Comparison of ENCODE assay signal across 8 cellular contexts in genomic region chr2:3558205-3559014, GRCh38. TPM values are rescaled to one million over a fixed set of nuclear protein-coding genes. Genes with fewer than 3 reads are reported as not detected.
DNase-seq lines count a peak whose midpoint lies in the region; ATAC-seq lines count a peak whose summit lies in the region.

RNASEH1 (minus strand) TSS chr2:3558333; CDS start chr2:3558260, 73 bp downstream.

- peak within 1 kb of the TSS; percentile 53 for H3K9ac ChIP-seq in rectal smooth muscle tissue (ENCODE audit: low read length)

- H3K27me3 ChIP-seq in rectal smooth muscle tissue (ENCODE audit: control insufficient read depth, insufficient read depth, low read length) (no peaks in the 10 kb centered on the region), aorta (ENCODE audit: control insufficient read depth in 1 of 2, insufficient read depth in 2 of 2, low read length in 1 of 2) (no peaks in the 10 kb centered on the region)

- 0 to 1% methylated on average over 56 to 67 of the region's 67 CpGs for WGBS in aorta, 2 donors

- H3K9me3 ChIP-seq in aorta (ENCODE audit: control insufficient read depth, low read length): no peaks in the 10 kb centered on the region

- H3K4me3 ChIP-seq in rectal smooth muscle tissue (ENCODE audit: low read length) (peak within 1 kb of the TSS; percentile 86), aorta (ENCODE audit: low read length in 2 of 2) (peak within 1 kb of the TSS; percentile 70 to 77)

- intact Hi-C loops in aorta (cut with DNase I): loop anchor here (1.0 to 5.0 kb wide), 5 partner anchors 14 to 181 kb away; partner anchors contain the start of genes ADI1 (in 1 of the 2), EIPR1 (in 1 of the 2), RPS7 (in 1 of the 2) and TRAPPC12 (in 1 of the 2)

- peak within 1 kb of the TSS; percentile 91 for H3K27ac ChIP-seq in rectal smooth muscle tissue (ENCODE audit: low read depth, low read length)
- peak within 1 kb of the TSS; percentile 51 to 87 for H3K27ac ChIP-seq in aorta (ENCODE audit: low read depth in 1 of 2, low read length in 2 of 2)

- peaks cover 5% of the 10 kb centered on the region for H3K4me1 ChIP-seq in rectal smooth muscle tissue (ENCODE audit: control insufficient read depth, insufficient read depth, low read length)
- no peaks in the 10 kb centered on the region for H3K4me1 ChIP-seq in aorta (ENCODE audit: control insufficient read depth in 1 of 2, insufficient read depth in 2 of 2, low read length in 2 of 2)

- peak; percentile 92 for ATAC-seq in GM18508 (IDR thresholded peaks at IDR 0.05; ENCODE audit: insufficient read depth, unreplicated experiment)
- peak; percentile 92 for ATAC-seq in HG03025 (IDR thresholded peaks at IDR 0.05; ENCODE audit: low FRiP score, unreplicated experiment)
- ATAC-seq in aorta (ENCODE audit: low FRiP score): peak; percentile 100

- DNase-seq in NCI-H2081 (lab: John Stamatoyannopoulos, UW) (peak; percentile 98 to 99), T1000 (lab: John Stamatoyannopoulos, UW) (peak; percentile 95), astrocyte of the hippocampus (ENCODE audit: low read depth, low spot score) (peak; percentile 100), hepatic stellate cell (ENCODE audit: low spot score) (peak; percentile 100), aorta (peak; percentile 99 to 100)

- H3K36me3 ChIP-seq in rectal smooth muscle tissue (ENCODE audit: control insufficient read depth, insufficient read depth, low read length): peaks cover 14% of the 10 kb centered on the region
- peaks cover 0 to 5% of the 10 kb centered on the region in 2 donors for H3K36me3 ChIP-seq in aorta (ENCODE audit: control insufficient read depth in 1 of 2, insufficient read depth in 2 of 2, low read length in 1 of 2)

RNA-seq across cellular contexts. Expression of gene RNASEH1, which starts in this region (rescaled TPM):
- 10 to 100 TPM; 19.9 to 20.1 TPM for total RNA-seq in aorta
- 10 to 100 TPM; 11.0 to 19.5 TPM for polyA plus RNA-seq in aorta

Comparison
In these comparisons a context has a peak if more than half of its experiments do, and no peak if none do; other contexts are left out.
1. Peak in every context shown above with its lines: DNase-seq, ATAC-seq, H3K4me3 ChIP-seq and H3K27ac ChIP-seq.